Comparison of ENCODE assay signal across 11 cellular contexts in genomic region chr11:122784325-122785155, GRCh38. TPM values are rescaled to one million over a fixed set of nuclear protein-coding genes. Genes with fewer than 3 reads are reported as not detected.
DNase-seq lines count a peak whose midpoint lies in the region; ATAC-seq, FAIRE-seq and TF ChIP-seq lines count a peak whose summit lies in the region.
"Had no signal": no experiment of that assay in that cellular context is flagged by ENCODE, and none has a peak within 500 bp of the region (broad histone marks: within the 10 kb centered on the region; RNA-seq: fewer than 3 reads in every experiment).

No MANE protein-coding gene starts in this region.

- no peak for TF ChIP-seq CTCF in gastroesophageal sphincter (IDR thresholded peaks at IDR 0.05)

- FAIRE-seq in H54 (lab: Jason Lieb, UNC), result peak; percentile 83

- no peak overlapping the region for H3K4me3 ChIP-seq in gastroesophageal sphincter
- H3K4me3 ChIP-seq: skin epidermis had no signal

- peaks cover 0 to 4% of the 10 kb centered on the region in 2 donors for H3K36me3 ChIP-seq in gastroesophageal sphincter

- no peaks in the 10 kb centered on the region for H3K4me1 Mint-ChIP-seq in activated T-helper 2 cell treated with anti-CD3 and anti-CD28 coated beads, Interferon-gamma antibody, Interleukin-2, Interleukin-4, amounts not matched to agents 10 μg/mL and 5 μg/mL and 100 μg/mL, durations not matched to agents 14 hours and 24 hours and 36 hours (ENCODE audit: low read depth)

- intact Hi-C loops in activated T-helper 2 cell treated with anti-CD3 and anti-CD28 coated beads, Interferon-gamma antibody, Interleukin-2, Interleukin-4, amounts not matched to agents 10 μg/mL and 5 μg/mL and 100 μg/mL, durations not matched to agents 14 hours and 24 hours and 36 hours (cut with micrococcal nuclease), result no loop called here

- H3K27ac ChIP-seq in gastroesophageal sphincter, result peak overlapping the region in 3 of 4 donors; percentile 20 to 62 (median 35)
- H3K27ac ChIP-seq: HL-60 had no signal

- TF ChIP-seq POLR2A in H54 (IDR thresholded peaks at IDR 0.05; ENCODE audit: low read depth, low read length), result no peak
- TF ChIP-seq POLR2A in gastroesophageal sphincter (IDR thresholded peaks at IDR 0.05), result no peak

- H3K4me1 ChIP-seq in gastroesophageal sphincter, result peaks cover 0 to 25% (median 4%) of the 10 kb centered on the region in 3 donors

- peak; percentile 76 for ATAC-seq in gastroesophageal sphincter

- H3K9me3 ChIP-seq in gastroesophageal sphincter, result no peaks in the 10 kb centered on the region

- no peaks in the 10 kb centered on the region for H3K27me3 Mint-ChIP-seq in activated T-helper 2 cell treated with anti-CD3 and anti-CD28 coated beads, Interferon-gamma antibody, Interleukin-2, Interleukin-4, amounts not matched to agents 10 μg/mL and 5 μg/mL and 100 μg/mL, durations not matched to agents 14 hours and 24 hours and 36 hours (ENCODE audit: low read depth)

- no peaks in the 10 kb centered on the region for H3K27me3 ChIP-seq in gastroesophageal sphincter

- no peaks in the 10 kb centered on the region for H3K9me3 Mint-ChIP-seq in activated T-helper 2 cell treated with anti-CD3 and anti-CD28 coated beads, Interferon-gamma antibody, Interleukin-2, Interleukin-4, amounts not matched to agents 10 μg/mL and 5 μg/mL and 100 μg/mL, durations not matched to agents 14 hours and 24 hours and 36 hours

- H3K27ac Mint-ChIP-seq in activated T-helper 2 cell treated with anti-CD3 and anti-CD28 coated beads, Interferon-gamma antibody, Interleukin-2, Interleukin-4, amounts not matched to agents 10 μg/mL and 5 μg/mL and 100 μg/mL, durations not matched to agents 14 hours and 24 hours and 36 hours, result no peak overlapping the region

- no peak overlapping the region for H3K4me3 Mint-ChIP-seq in activated T-helper 2 cell treated with anti-CD3 and anti-CD28 coated beads, Interferon-gamma antibody, Interleukin-2, Interleukin-4, amounts not matched to agents 10 μg/mL and 5 μg/mL and 100 μg/mL, durations not matched to agents 14 hours and 24 hours and 36 hours (ENCODE audit: low read depth)

- 34 to 81% methylated on average over 4 to 6 of the region's 6 CpGs for WGBS in gastroesophageal sphincter (ENCODE audit: low coverage in 1 of 2), 2 donors

- TF ChIP-seq EP300 in gastroesophageal sphincter (IDR thresholded peaks at IDR 0.05), result no peak

- H3K36me3 Mint-ChIP-seq in activated T-helper 2 cell treated with anti-CD3 and anti-CD28 coated beads, Interferon-gamma antibody, Interleukin-2, Interleukin-4, amounts not matched to agents 10 μg/mL and 5 μg/mL and 100 μg/mL, durations not matched to agents 14 hours and 24 hours and 36 hours (ENCODE audit: low read depth), result peaks cover 8% of the 10 kb centered on the region

- peak; percentile 52 for DNase-seq in H54 (ENCODE audit: insufficient read length, low spot score)
- peak; percentile 80 for DNase-seq in astrocyte of the hippocampus (ENCODE audit: low read depth, low spot score)
- peak; percentile 95 for DNase-seq in stromal cell of bone marrow (ENCODE audit: low read depth)
- no peak for DNase-seq in globus pallidus (ENCODE audit: low spot score)
- no peak for DNase-seq in activated T-helper 2 cell treated with anti-CD3 and anti-CD28 coated beads, Interferon-gamma antibody, Interleukin-2, Interleukin-4, amounts not matched to agents 10 μg/mL and 5 μg/mL and 100 μg/mL, durations not matched to agents 14 hours and 24 hours and 36 hours (ENCODE audit: low spot score)
- DNase-seq in RPMI8226, result no peak
- DNase-seq in NCI-H187 treated with DMSO at 0.1 percent for 48 hours (lab: John Stamatoyannopoulos, UW), result no peak
- DNase-seq: T-helper 2 cell had no signal

RNA-seq across cellular contexts. Expression of gene CRTAM, which starts 53.8 kb away (rescaled TPM):
- total RNA-seq in gastroesophageal sphincter, result not detected
- total RNA-seq in activated T-helper 2 cell treated with anti-CD3 and anti-CD28 coated beads, Interferon-gamma antibody, Interleukin-2, Interleukin-4, amounts not matched to agents 10 μg/mL and 5 μg/mL and 100 μg/mL, durations not matched to agents 14 hours and 24 hours and 36 hours, result 10.5 and 11.0 TPM in 2 replicates

Comparison
In these comparisons a context has a peak if more than half of its experiments do, and no peak if none do; other contexts are left out.
1. DNase-seq: peak in H54 (single experiment), astrocyte of the hippocampus (single experiment) and stromal cell of bone marrow (single experiment); none in globus pallidus (single experiment), activated T-helper 2 cell treated with anti-CD3 and anti-CD28 coated beads, Interferon-gamma antibody, Interleukin-2, Interleukin-4, amounts not matched to agents 10 μg/mL and 5 μg/mL and 100 μg/mL, durations not matched to agents 14 hours and 24 hours and 36 hours (single experiment), RPMI8226 (single experiment) and NCI-H187 treated with DMSO at 0.1 percent for 48 hours (single experiment).
2. RNA of gene CRTAM, which starts 53.8 kb away (total RNA-seq): 10.5 to 11.0 TPM in activated T-helper 2 cell treated with anti-CD3 and anti-CD28 coated beads, Interferon-gamma antibody, Interleukin-2, Interleukin-4, amounts not matched to agents 10 μg/mL and 5 μg/mL and 100 μg/mL, durations not matched to agents 14 hours and 24 hours and 36 hours; not detected in gastroesophageal sphincter; every median in the first group is over 10 times any median in the second.